ENCODE assay signal across 6 cellular contexts in the genomic region with DNA sequence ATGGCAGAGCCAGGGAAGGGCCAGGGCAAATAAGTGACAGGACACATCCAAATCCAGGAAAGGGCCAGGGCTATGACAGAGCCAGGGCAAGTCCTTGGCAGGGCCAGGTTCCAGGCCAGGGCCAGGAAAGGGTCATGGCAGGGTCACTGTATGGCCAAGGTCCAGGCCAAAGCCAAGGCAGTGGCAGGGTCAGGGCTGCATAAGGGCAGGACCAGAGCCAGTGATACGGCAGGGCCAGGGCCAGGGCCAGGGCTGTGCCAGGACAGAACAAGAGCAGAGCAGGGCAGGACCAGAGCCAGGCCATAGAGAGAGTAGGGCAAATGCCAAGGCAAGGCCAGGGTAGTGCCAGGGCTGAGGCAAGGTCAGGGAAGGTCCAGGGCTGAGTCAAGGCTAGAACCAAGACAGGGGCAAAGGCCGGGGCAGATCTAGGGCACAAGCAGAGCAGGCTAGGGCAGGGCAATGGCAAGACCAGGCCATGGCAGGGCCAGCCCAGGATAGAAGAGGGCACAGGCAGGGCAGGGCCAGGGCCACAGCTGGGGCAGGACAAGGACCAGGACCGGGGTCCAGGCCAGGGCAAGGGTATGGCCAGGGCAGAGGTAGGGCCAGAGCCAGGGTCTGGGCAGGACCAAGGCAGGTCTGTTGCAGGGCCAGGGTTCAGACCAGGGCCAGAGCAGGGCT. TPM values are rescaled to one million over a fixed set of nuclear protein-coding genes. Genes with fewer than 3 reads are reported as not detected.
"Had no signal": no experiment of that assay in that cellular context is flagged by ENCODE, and none has a peak within 500 bp of the region (broad histone marks: within the 10 kb centered on the region; RNA-seq: fewer than 3 reads in every experiment).

No MANE protein-coding gene starts in this region.

RNA-seq across cellular contexts. Expression of gene VPREB1, which starts 46.7 kb away (rescaled TPM):
- total RNA-seq: GM23248, H4, H7, HepG2, HFFc6, HT1080 had no signal
